In the genomic region with DNA sequence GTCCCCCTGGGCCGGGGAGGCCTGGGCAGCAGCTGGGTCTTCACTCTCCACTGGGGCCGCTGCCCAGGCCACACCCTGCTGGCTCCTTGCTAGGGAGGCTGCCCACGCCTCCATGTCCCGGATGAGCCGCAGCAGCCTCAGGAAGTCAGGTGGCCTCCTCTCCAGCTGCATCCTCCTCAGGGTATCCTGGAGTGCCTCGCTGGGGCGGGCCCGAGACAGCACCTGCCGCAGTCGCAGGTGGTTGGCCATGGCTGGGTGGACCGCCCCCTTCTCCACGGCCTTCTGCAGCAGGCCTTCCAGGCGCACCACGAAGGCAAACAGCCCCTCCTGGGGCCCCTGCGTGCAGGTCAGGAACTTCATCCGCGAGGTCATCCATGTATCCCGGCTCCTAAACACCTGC, we compare ENCODE assay signal across 23 cellular contexts. TPM values are rescaled to one million over a fixed set of nuclear protein-coding genes. Genes with fewer than 3 reads are reported as not detected.
"Had no signal": no experiment of that assay in that cellular context is flagged by ENCODE, and none has a peak within 500 bp of the region (broad histone marks: within the 10 kb centered on the region; RNA-seq: fewer than 3 reads in every experiment).

No MANE protein-coding gene starts in this region.

- H3K9me3 ChIP-seq: lower lobe of right lung, sigmoid colon, thoracic aorta, upper lobe of right lung had no signal

- DNase-seq: activated CD4-positive, alpha-beta T cell treated with anti-CD3 and anti-CD28 coated beads for 1 hour; activated CD8-positive, alpha-beta memory T cell treated with anti-CD3 and anti-CD28 coated beads for 24 hours; activated effector memory CD4-positive, alpha-beta T cell treated with anti-CD3 and anti-CD28 coated beads, Interleukin-2, amount 50 U/mL, for 16 hours; activated naive CD4-positive, alpha-beta T cell treated with anti-CD3 and anti-CD28 coated beads, Interleukin-2, amount 50 U/mL, for 16 hours; activated T-cell treated with anti-CD3 and anti-CD28 coated beads, Interleukin-2, amount 50 U/mL, for 72 hours; aorta; brain microvascular endothelial cell; central memory CD4-positive, alpha-beta T cell; foreskin keratinocyte; glutamatergic neuron; hippocampal formation; islet precursor cell; left colon; lower lobe of right lung; sigmoid colon; stimulated activated naive B cell treated with anti-CD40 and anti-IgM and Interleukin-4, amounts not matched to agents 10 μg/mL and 1 μg/mL and 100 μg/mL, for 72 hours; upper lobe of right lung; WERI-Rb-1 had no signal

- H3K36me3 ChIP-seq: brain microvascular endothelial cell, lower lobe of right lung, sigmoid colon, thoracic aorta, upper lobe of right lung, WERI-Rb-1 had no signal

- H3K27ac ChIP-seq: brain microvascular endothelial cell, foreskin keratinocyte, lower lobe of right lung, sigmoid colon, thoracic aorta, upper lobe of right lung, WERI-Rb-1 had no signal

- H3K27me3 ChIP-seq: upper lobe of right lung had no signal

- ATAC-seq: activated T-cell treated with anti-CD3 and anti-CD28 coated beads, Interleukin-2, amount 50 U/mL, for 72 hours; foreskin keratinocyte; left colon; lower lobe of right lung; stimulated activated naive B cell treated with anti-CD40 and anti-IgM and Interleukin-4, amounts not matched to agents 10 μg/mL and 1 μg/mL and 100 μg/mL, for 72 hours; upper lobe of right lung had no signal

- H3K4me3 ChIP-seq: lower lobe of right lung, sigmoid colon, thoracic aorta, upper lobe of right lung had no signal

- H3K4me1 ChIP-seq: foreskin keratinocyte, lower lobe of right lung, sigmoid colon, upper lobe of right lung had no signal

RNA-seq across cellular contexts. Expression of a gene that starts 2.3 kb away (rescaled TPM):
- total RNA-seq: activated T-cell treated with anti-CD3 and anti-CD28 coated beads, Interleukin-2, amount 50 U/mL, for 72 hours; aorta; epithelial cell of proximal tubule; fibroblast of lung; foreskin keratinocyte; left colon; lower lobe of right lung; mesenteric fat pad; renal cortical epithelial cell; sigmoid colon; thoracic aorta; upper lobe of right lung had no signal
